ENCODE assay signal across 14 cellular contexts in genomic region chr12:6935221-6935550, GRCh38. TPM values are rescaled to one million over a fixed set of nuclear protein-coding genes. Genes with fewer than 3 reads are reported as not detected.
DNase-seq lines count a peak whose midpoint lies in the region; ATAC-seq lines count a peak whose summit lies in the region.
"Had no signal": no experiment of that assay in that cellular context is flagged by ENCODE, and none has a peak within 500 bp of the region (broad histone marks: within the 10 kb centered on the region; RNA-seq: fewer than 3 reads in every experiment).

No MANE protein-coding gene starts in this region.

- intact Hi-C loops in activated T-helper 1 cell treated with anti-CD3 and anti-CD28 coated beads, Interleukin-12 subunit alpha, Interleukin-12 subunit beta, Interleukin-2, Interleukin-4 antibody, amounts not matched to agents 30 ng/mL and 10 ng/mL and 1 ng/mL, durations not matched to agents 14 hours and 24 hours and 36 hours (cut with micrococcal nuclease), result no loop called here

- peaks cover 23% of the 10 kb centered on the region for H3K36me3 Mint-ChIP-seq in activated T-cell treated with anti-CD3 and anti-CD28 coated beads, Interleukin-2, amount 50 U/mL, for 4 hours (ENCODE audit: insufficient read depth)
- H3K36me3 Mint-ChIP-seq in activated T-helper 1 cell treated with anti-CD3 and anti-CD28 coated beads, Interleukin-12 subunit alpha, Interleukin-12 subunit beta, Interleukin-2, Interleukin-4 antibody, amounts not matched to agents 30 ng/mL and 10 ng/mL and 1 ng/mL, durations not matched to agents 14 hours and 24 hours and 36 hours (ENCODE audit: low read depth), result peaks cover 40% of the 10 kb centered on the region

- H3K9ac ChIP-seq in stomach smooth muscle (ENCODE audit: low read length in 2 of 2), result no peak overlapping the region

- ATAC-seq in activated T-cell treated with anti-CD3 and anti-CD28 coated beads, Interleukin-2, amount 50 U/mL, for 4 hours, result no peak
- no peak for ATAC-seq in GM21576 (IDR thresholded peaks at IDR 0.05; ENCODE audit: unreplicated experiment)
- ATAC-seq in GM21367 (IDR thresholded peaks at IDR 0.05; ENCODE audit: unreplicated experiment), result no peak

- H3K27me3 ChIP-seq in stomach smooth muscle (ENCODE audit: control insufficient read depth in 1 of 2, insufficient read depth in 2 of 2, low read length in 2 of 2), result no peaks in the 10 kb centered on the region
- H3K27me3 ChIP-seq: SJCRH30 had no signal

- peaks cover 20 to 27% of the 10 kb centered on the region in 2 donors for H3K36me3 ChIP-seq in stomach smooth muscle (ENCODE audit: control insufficient read depth in 2 of 2, insufficient read depth in 2 of 2, low read length in 2 of 2)

- H3K4me1 Mint-ChIP-seq in activated T-cell treated with anti-CD3 and anti-CD28 coated beads, Interleukin-2, amount 50 U/mL, for 4 hours (ENCODE audit: low read depth), result peaks cover 56% of the 10 kb centered on the region
- peaks cover 69% of the 10 kb centered on the region for H3K4me1 Mint-ChIP-seq in activated T-helper 1 cell treated with anti-CD3 and anti-CD28 coated beads, Interleukin-12 subunit alpha, Interleukin-12 subunit beta, Interleukin-2, Interleukin-4 antibody, amounts not matched to agents 30 ng/mL and 10 ng/mL and 1 ng/mL, durations not matched to agents 14 hours and 24 hours and 36 hours (ENCODE audit: low read depth)

- peak overlapping the region; percentile 98 for H3K27ac Mint-ChIP-seq in activated T-helper 1 cell treated with anti-CD3 and anti-CD28 coated beads, Interleukin-12 subunit alpha, Interleukin-12 subunit beta, Interleukin-2, Interleukin-4 antibody, amounts not matched to agents 30 ng/mL and 10 ng/mL and 1 ng/mL, durations not matched to agents 14 hours and 24 hours and 36 hours

- H3K9me3 Mint-ChIP-seq in activated T-cell treated with anti-CD3 and anti-CD28 coated beads, Interleukin-2, amount 50 U/mL, for 4 hours, result no peaks in the 10 kb centered on the region
- H3K9me3 Mint-ChIP-seq in activated T-helper 1 cell treated with anti-CD3 and anti-CD28 coated beads, Interleukin-12 subunit alpha, Interleukin-12 subunit beta, Interleukin-2, Interleukin-4 antibody, amounts not matched to agents 30 ng/mL and 10 ng/mL and 1 ng/mL, durations not matched to agents 14 hours and 24 hours and 36 hours, result no peaks in the 10 kb centered on the region

- no peak overlapping the region for H3K4me3 ChIP-seq in stomach smooth muscle (ENCODE audit: low read length in 2 of 2)
- H3K4me3 ChIP-seq: HAP-1, SJCRH30 had no signal

- H3K27ac ChIP-seq in stomach smooth muscle (ENCODE audit: low read length), result peak overlapping the region; percentile 37
- H3K27ac ChIP-seq: SJCRH30 had no signal

- no peaks in the 10 kb centered on the region for H3K9me3 ChIP-seq in stomach smooth muscle (ENCODE audit: control insufficient read depth in 2 of 2, low read length in 2 of 2)
- H3K9me3 ChIP-seq: HAP-1, SJCRH30 had no signal

- H3K27me3 Mint-ChIP-seq in activated T-cell treated with anti-CD3 and anti-CD28 coated beads, Interleukin-2, amount 50 U/mL, for 4 hours (ENCODE audit: low read depth), result no peaks in the 10 kb centered on the region
- H3K27me3 Mint-ChIP-seq in activated T-helper 1 cell treated with anti-CD3 and anti-CD28 coated beads, Interleukin-12 subunit alpha, Interleukin-12 subunit beta, Interleukin-2, Interleukin-4 antibody, amounts not matched to agents 30 ng/mL and 10 ng/mL and 1 ng/mL, durations not matched to agents 14 hours and 24 hours and 36 hours (ENCODE audit: insufficient read depth), result no peaks in the 10 kb centered on the region

- no peak for DNase-seq in activated T-cell treated with anti-CD3 and anti-CD28 coated beads, Interleukin-2, amount 50 U/mL, for 4 hours
- DNase-seq in activated T-cell treated with anti-CD3 and anti-CD28 coated beads, Interleukin-2, amount 50 U/mL, for 1 hour, result no peak
- no peak for DNase-seq in activated T-helper 1 cell treated with anti-CD3 and anti-CD28 coated beads, Interleukin-12 subunit alpha, Interleukin-12 subunit beta, Interleukin-2, Interleukin-4 antibody, amounts not matched to agents 30 ng/mL and 10 ng/mL and 1 ng/mL, durations not matched to agents 14 hours and 24 hours and 36 hours (ENCODE audit: low spot score)
- peak; percentile 31 for DNase-seq in fibroblast of peridontal ligament (ENCODE audit: extremely low read depth)
- DNase-seq in activated CD4-positive, alpha-beta T cell treated with anti-CD3 and anti-CD28 coated beads, Interleukin-2, amount 50 U/mL, for 1 hour, result no peak
- DNase-seq: activated CD8-positive, alpha-beta memory T cell treated with anti-CD3 and anti-CD28 coated beads for 24 hours; GF-D8; hippocampal formation; NCI-H510A; SJCRH30 had no signal

- peaks cover 51% of the 10 kb centered on the region for H3K4me1 ChIP-seq in stomach smooth muscle (ENCODE audit: control insufficient read depth, insufficient read depth, low read length)
- H3K4me1 ChIP-seq: SJCRH30 had no signal

- H3K4me3 Mint-ChIP-seq in activated T-cell treated with anti-CD3 and anti-CD28 coated beads, Interleukin-2, amount 50 U/mL, for 4 hours, result peak overlapping the region; percentile 58
- peak overlapping the region; percentile 67 for H3K4me3 Mint-ChIP-seq in activated T-helper 1 cell treated with anti-CD3 and anti-CD28 coated beads, Interleukin-12 subunit alpha, Interleukin-12 subunit beta, Interleukin-2, Interleukin-4 antibody, amounts not matched to agents 30 ng/mL and 10 ng/mL and 1 ng/mL, durations not matched to agents 14 hours and 24 hours and 36 hours

RNA-seq across cellular contexts. Expression of gene ATN1, which starts 7.4 kb away (rescaled TPM):
- total RNA-seq in activated T-cell treated with anti-CD3 and anti-CD28 coated beads, Interleukin-2, amount 50 U/mL, for 4 hours, result 10 to 100 TPM; 65.8 to 73.9 (median 70.7) TPM
- total RNA-seq in activated T-helper 1 cell treated with anti-CD3 and anti-CD28 coated beads, Interleukin-12 subunit alpha, Interleukin-12 subunit beta, Interleukin-2, Interleukin-4 antibody, amounts not matched to agents 30 ng/mL and 10 ng/mL and 1 ng/mL, durations not matched to agents 14 hours and 24 hours and 36 hours, result 70.8 and 71.2 TPM in 2 replicates

RNA-seq across cellular contexts. Expression of gene RNU7-1, which starts 8.4 kb away (rescaled TPM):
- not detected for total RNA-seq in activated T-cell treated with anti-CD3 and anti-CD28 coated beads, Interleukin-2, amount 50 U/mL, for 4 hours
- not detected in 2 replicates for total RNA-seq in activated T-helper 1 cell treated with anti-CD3 and anti-CD28 coated beads, Interleukin-12 subunit alpha, Interleukin-12 subunit beta, Interleukin-2, Interleukin-4 antibody, amounts not matched to agents 30 ng/mL and 10 ng/mL and 1 ng/mL, durations not matched to agents 14 hours and 24 hours and 36 hours
- total RNA-seq: SJCRH30 had no signal

RNA-seq across cellular contexts. Expression of gene C12orf57, which starts 8.6 kb away (rescaled TPM):
- 100 to 1,000 TPM; 180 to 190 (median 184) TPM for total RNA-seq in activated T-cell treated with anti-CD3 and anti-CD28 coated beads, Interleukin-2, amount 50 U/mL, for 4 hours
- 190 and 197 TPM in 2 replicates for total RNA-seq in activated T-helper 1 cell treated with anti-CD3 and anti-CD28 coated beads, Interleukin-12 subunit alpha, Interleukin-12 subunit beta, Interleukin-2, Interleukin-4 antibody, amounts not matched to agents 30 ng/mL and 10 ng/mL and 1 ng/mL, durations not matched to agents 14 hours and 24 hours and 36 hours

RNA-seq across cellular contexts. Expression of gene PTPN6, which starts 16.0 kb away (rescaled TPM):
- 100 to 1,000 TPM; 309 to 404 (median 401) TPM for total RNA-seq in activated T-cell treated with anti-CD3 and anti-CD28 coated beads, Interleukin-2, amount 50 U/mL, for 4 hours
- 332 and 341 TPM in 2 replicates for total RNA-seq in activated T-helper 1 cell treated with anti-CD3 and anti-CD28 coated beads, Interleukin-12 subunit alpha, Interleukin-12 subunit beta, Interleukin-2, Interleukin-4 antibody, amounts not matched to agents 30 ng/mL and 10 ng/mL and 1 ng/mL, durations not matched to agents 14 hours and 24 hours and 36 hours

RNA-seq across cellular contexts. Expression of gene ENO2, which starts 20.8 kb away (rescaled TPM):
- 10 to 100 TPM; 83.5 to 97.4 (median 85.2) TPM for total RNA-seq in activated T-cell treated with anti-CD3 and anti-CD28 coated beads, Interleukin-2, amount 50 U/mL, for 4 hours
- 147 and 156 TPM in 2 replicates for total RNA-seq in activated T-helper 1 cell treated with anti-CD3 and anti-CD28 coated beads, Interleukin-12 subunit alpha, Interleukin-12 subunit beta, Interleukin-2, Interleukin-4 antibody, amounts not matched to agents 30 ng/mL and 10 ng/mL and 1 ng/mL, durations not matched to agents 14 hours and 24 hours and 36 hours
